ENCODE assay signal across 16 cellular contexts in the genomic region with DNA sequence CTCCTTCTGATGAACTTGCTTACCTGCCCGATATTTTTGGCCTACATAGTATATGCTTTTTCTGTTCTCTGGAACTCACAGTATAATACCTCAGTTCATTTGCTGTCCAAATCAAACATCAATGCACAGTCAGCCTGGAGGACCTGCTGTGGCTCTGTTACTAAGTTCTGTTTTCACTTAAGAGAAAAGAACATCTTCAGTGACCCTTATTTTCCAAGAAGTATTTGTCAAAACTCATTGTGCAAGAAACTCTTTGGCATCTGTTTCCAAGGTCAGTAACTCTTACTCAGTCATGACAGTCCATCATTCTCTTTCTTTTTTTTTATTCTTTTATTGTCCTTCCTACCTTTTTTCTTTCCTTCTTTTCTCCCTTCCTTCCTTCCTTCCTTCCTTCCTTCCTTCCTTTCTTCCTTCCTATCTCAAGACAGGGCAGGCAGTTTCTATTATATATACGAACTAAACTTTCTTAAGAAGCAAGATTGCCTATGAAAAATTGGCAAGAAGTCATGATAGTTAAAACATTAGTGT. TPM values are rescaled to one million over a fixed set of nuclear protein-coding genes. Genes with fewer than 3 reads are reported as not detected.
DNase-seq lines count a peak whose midpoint lies in the region; ATAC-seq and TF ChIP-seq lines count a peak whose summit lies in the region.
"Had no signal": no experiment of that assay in that cellular context is flagged by ENCODE, and none has a peak within 500 bp of the region (broad histone marks: within the 10 kb centered on the region; RNA-seq: fewer than 3 reads in every experiment).

No MANE protein-coding gene starts in this region.

- TF ChIP-seq POLR2A in adrenal gland (IDR thresholded peaks at IDR 0.05) = no peak

- H3K9me3 ChIP-seq in adrenal gland (replicated peaks in 1 of 3) = no peaks in the 10 kb centered on the region
- H3K9me3 ChIP-seq in mucosa of descending colon = no peaks in the 10 kb centered on the region

- H3K36me3 ChIP-seq in adrenal gland (replicated peaks in 1 of 2) (no peaks in the 10 kb centered on the region), mucosa of descending colon (ENCODE audit: low read depth) (no peaks in the 10 kb centered on the region)

- H3K27me3 ChIP-seq in adrenal gland = no peaks in the 10 kb centered on the region

- 54 to 73% (median 70%) methylated on average over 2 of the region's 2 CpGs for WGBS in adrenal gland, 4 donors

- TF ChIP-seq CTCF in LNCaP clone FGC (IDR thresholded peaks at IDR 0.05; ENCODE audit: control insufficient read depth, extremely low read depth, insufficient read depth) = no peak
- TF ChIP-seq CTCF in adrenal gland (IDR thresholded peaks at IDR 0.05) = no peak
- no peak for TF ChIP-seq CTCF in mucosa of descending colon (IDR thresholded peaks at IDR 0.05)

- DNase-seq in LNCaP clone FGC (ENCODE audit: low read depth) (peak; percentile 13), adrenal gland (peak in 4 of 7 donors; percentile 21 to 37 (median 32)), medulla oblongata (ENCODE audit: extremely low spot score) (peak; percentile 6), NCI-H2227 treated with DMSO at 0.1 percent for 48 hours (lab: John Stamatoyannopoulos, UW) (no peak), mucosa of descending colon (no peak)
- DNase-seq in activated CD4-positive, alpha-beta T cell treated with anti-CD3 and anti-CD28 coated beads, Interleukin-2, amount 50 U/mL, for 4 hours = no peak
- DNase-seq: AML-193; CD4-positive, alpha-beta T cell; DMS153; DMS79; GDM1; GM23248; HCEC 1CT; HFFc6 had no signal

- no peak for ATAC-seq in mucosa of descending colon

- H3K4me1 ChIP-seq in adrenal gland (replicated peaks in 1 of 2) (peaks cover 4 to 6% of the 10 kb centered on the region in 2 donors), mucosa of descending colon (ENCODE audit: low read depth) (no peaks in the 10 kb centered on the region)

- H3K4me3 ChIP-seq in LNCaP clone FGC (ENCODE audit: low read depth, low read length) = no peak overlapping the region
- H3K4me3 ChIP-seq in adrenal gland = no peak overlapping the region
- H3K4me3 ChIP-seq in mucosa of descending colon = no peak overlapping the region
- H3K4me3 ChIP-seq: GM23248 had no signal

- peak overlapping the region in 1 of 5 donors; percentile 40 for H3K27ac ChIP-seq in adrenal gland
- H3K27ac ChIP-seq: C4-2B, GM23248, HL-60 had no signal

- intact Hi-C loops in adrenal gland (cut with DNase I) = no loop called here
- intact Hi-C loops in mucosa of descending colon (cut with DNase I, micrococcal nuclease) = no loop called here

RNA-seq across cellular contexts. Expression of a gene that starts 37.8 kb away (rescaled TPM):
- 10 to 100 TPM in 7 of 8 donors, 1 to 10 TPM in 1; 8.9 to 67.1 (median 48.2) TPM for total RNA-seq in adrenal gland
- polyA plus RNA-seq in adrenal gland = 100 to 1,000 TPM; 112 to 483 (median 200) TPM
- total RNA-seq in mucosa of descending colon = 10 to 100 TPM; 41.6 to 44.4 (median 43.7) TPM

Comparison
In these comparisons a context has a peak if more than half of its experiments do, and no peak if none do; other contexts are left out.
1. DNase-seq: peak in LNCaP clone FGC (single experiment), adrenal gland (4 of 7) and medulla oblongata (single experiment); none in NCI-H2227 treated with DMSO at 0.1 percent for 48 hours (single experiment), mucosa of descending colon (0 of 3) and activated CD4-positive, alpha-beta T cell treated with anti-CD3 and anti-CD28 coated beads, Interleukin-2, amount 50 U/mL, for 4 hours (0 of 2).